22 cellular contexts compared by ENCODE assay signal in the genomic region with DNA sequence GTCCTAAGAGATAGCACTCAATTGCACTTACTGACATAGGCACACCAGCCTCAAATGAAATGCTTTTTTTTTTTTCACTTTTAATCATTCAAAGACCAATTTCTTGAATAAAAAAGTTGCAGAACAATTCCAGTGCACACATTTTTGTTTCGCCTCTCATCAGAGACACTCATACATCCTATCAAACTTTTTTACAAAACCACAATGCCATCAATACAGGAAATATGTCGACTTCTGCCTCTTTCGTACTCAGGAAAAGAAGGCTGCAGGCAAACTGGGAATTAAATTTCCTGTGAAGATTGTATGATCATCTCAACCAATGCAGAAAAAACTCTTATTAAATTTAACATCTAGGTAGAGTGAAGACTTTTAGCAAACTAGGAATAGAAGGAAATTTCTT.
"Had no signal": no experiment of that assay in that cellular context is flagged by ENCODE, and none has a peak within 500 bp of the region (broad histone marks: within the 10 kb centered on the region; RNA-seq: fewer than 3 reads in every experiment).

No MANE protein-coding gene starts in this region.

- H3K4me3 Mint-ChIP-seq: endodermal cell; natural killer cell treated with Interleukin-12 subunit alpha and Interleukin-12 subunit beta and Interleukin-15 and Interleukin-18, amount 100 ng/mL, for 72 hours; neural progenitor cell had no signal

- H3K79me2 ChIP-seq: hepatocyte had no signal

- H3K4me1 ChIP-seq: left ventricle myocardium inferior, lower lobe of right lung, neural progenitor cell, right atrium auricular region had no signal

- FAIRE-seq: endothelial cell of umbilical vein, kidney, small intestine, urothelium cell line had no signal

- H3K9ac ChIP-seq: neural progenitor cell had no signal

- H3K36me3 ChIP-seq: left ventricle myocardium inferior, lower lobe of right lung, neural progenitor cell, ovary, right atrium auricular region had no signal

- H3K9me3 Mint-ChIP-seq: endodermal cell; natural killer cell treated with Interleukin-12 subunit alpha and Interleukin-12 subunit beta and Interleukin-15 and Interleukin-18, amount 100 ng/mL, for 72 hours; neural progenitor cell had no signal

- H3K27me3 ChIP-seq: hepatocyte, neural progenitor cell, ovary, right atrium auricular region had no signal

- H3K9me3 ChIP-seq: left ventricle myocardium inferior, lower lobe of right lung, ovary, right atrium auricular region had no signal

- H3K4me3 ChIP-seq: hepatocyte, left ventricle myocardium inferior, lower lobe of right lung, neural progenitor cell, ovary, right atrium auricular region had no signal

- H3K4me1 Mint-ChIP-seq: endodermal cell had no signal

- H3K27ac ChIP-seq: hepatocyte, left ventricle myocardium inferior, lower lobe of right lung, neural progenitor cell, ovary, right atrium auricular region had no signal

- ATAC-seq: left cardiac atrium; lower lobe of right lung; natural killer cell treated with Interleukin-12 subunit alpha and Interleukin-12 subunit beta and Interleukin-15 and Interleukin-18, amount 100 ng/mL, for 72 hours had no signal

- DNase-seq: effector CD4-positive, alpha-beta T cell; endodermal cell; erythroblast; foreskin melanocyte; head of caudate nucleus; kidney; left cardiac atrium; left ventricle myocardium inferior; lower lobe of right lung; mesenchymal stem cell; midbrain; nucleus accumbens; ovary; small intestine; stimulated activated CD4-positive, alpha-beta T cell treated with anti-CD3 and anti-CD28 coated beads, Interleukin-2, amount 100 ng/mL, for 48 hours; stimulated activated naive CD4-positive, alpha-beta T cell treated with Interleukin-2 at 50 U/mL for 16 hours had no signal

- H3K36me3 Mint-ChIP-seq: natural killer cell treated with Interleukin-12 subunit alpha and Interleukin-12 subunit beta and Interleukin-15 and Interleukin-18, amount 100 ng/mL, for 72 hours; neural progenitor cell had no signal

- H3K4me2 ChIP-seq: hepatocyte, neural progenitor cell had no signal

- H3K27ac Mint-ChIP-seq: endodermal cell; natural killer cell treated with Interleukin-12 subunit alpha and Interleukin-12 subunit beta and Interleukin-15 and Interleukin-18, amount 100 ng/mL, for 72 hours; neural progenitor cell had no signal

- H2AFZ ChIP-seq: hepatocyte, neural progenitor cell had no signal
